ENCODE assay signal across 3 cellular contexts in the genomic region with DNA sequence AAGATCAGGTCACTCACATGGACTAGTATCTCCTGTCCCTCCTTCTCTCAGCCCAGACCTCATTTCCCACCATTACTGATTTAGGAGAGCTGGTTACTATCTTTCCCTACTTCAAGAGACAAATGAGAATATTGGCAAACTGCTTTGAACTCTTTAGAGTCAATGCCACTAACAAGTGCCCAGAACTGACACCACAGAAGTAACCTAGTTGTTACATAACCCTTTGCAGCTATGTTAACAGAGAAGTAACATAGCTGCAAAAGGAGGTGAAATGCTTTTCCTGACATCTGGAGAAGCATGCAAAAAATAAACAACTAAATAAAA.
TF ChIP-seq lines count a peak whose summit lies in the region.

No MANE protein-coding gene starts in this region.

TF ChIP-seq in HCT116, 20 proteins besides CTCF, POLR2A, EP300 and RAD21 (continued from another document):
- TF ChIP-seq ZNF274 (IDR thresholded peaks at IDR 0.05; ENCODE audit: low read depth, low read length): no peak
- no peak for TF ChIP-seq JUND (IDR thresholded peaks at IDR 0.05)

TF ChIP-seq in WTC11, 78 proteins besides CTCF, POLR2A, EP300 and RAD21 (continued from another document):
- TF ChIP-seq, protein P1, sequence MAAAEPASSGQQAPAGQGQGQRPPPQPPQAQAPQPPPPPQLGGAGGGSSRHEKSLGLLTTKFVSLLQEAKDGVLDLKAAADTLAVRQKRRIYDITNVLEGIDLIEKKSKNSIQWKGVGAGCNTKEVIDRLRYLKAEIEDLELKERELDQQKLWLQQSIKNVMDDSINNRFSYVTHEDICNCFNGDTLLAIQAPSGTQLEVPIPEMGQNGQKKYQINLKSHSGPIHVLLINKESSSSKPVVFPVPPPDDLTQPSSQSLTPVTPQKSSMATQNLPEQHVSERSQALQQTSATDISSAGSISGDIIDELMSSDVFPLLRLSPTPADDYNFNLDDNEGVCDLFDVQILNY (CRISPR knock-in tag; IDR thresholded peaks at IDR 0.05): no peak
- no peak for TF ChIP-seq ZNF416 (CRISPR knock-in tag; IDR thresholded peaks at IDR 0.05)
- TF ChIP-seq ZNF671 (CRISPR knock-in tag; IDR thresholded peaks at IDR 0.05): no peak
- no peak for TF ChIP-seq TEAD1 (CRISPR knock-in tag; IDR thresholded peaks at IDR 0.05)
- no peak for TF ChIP-seq JUN (CRISPR knock-in tag; IDR thresholded peaks at IDR 0.05)
- no peak for TF ChIP-seq SMAD4 (CRISPR knock-in tag; IDR thresholded peaks at IDR 0.05)
- TF ChIP-seq ZNF138 (CRISPR knock-in tag; conservative IDR thresholded peaks at IDR 0.05): no peak
- TF ChIP-seq PRRX2 (CRISPR knock-in tag; IDR thresholded peaks at IDR 0.05): no peak
- TF ChIP-seq, protein P2, sequence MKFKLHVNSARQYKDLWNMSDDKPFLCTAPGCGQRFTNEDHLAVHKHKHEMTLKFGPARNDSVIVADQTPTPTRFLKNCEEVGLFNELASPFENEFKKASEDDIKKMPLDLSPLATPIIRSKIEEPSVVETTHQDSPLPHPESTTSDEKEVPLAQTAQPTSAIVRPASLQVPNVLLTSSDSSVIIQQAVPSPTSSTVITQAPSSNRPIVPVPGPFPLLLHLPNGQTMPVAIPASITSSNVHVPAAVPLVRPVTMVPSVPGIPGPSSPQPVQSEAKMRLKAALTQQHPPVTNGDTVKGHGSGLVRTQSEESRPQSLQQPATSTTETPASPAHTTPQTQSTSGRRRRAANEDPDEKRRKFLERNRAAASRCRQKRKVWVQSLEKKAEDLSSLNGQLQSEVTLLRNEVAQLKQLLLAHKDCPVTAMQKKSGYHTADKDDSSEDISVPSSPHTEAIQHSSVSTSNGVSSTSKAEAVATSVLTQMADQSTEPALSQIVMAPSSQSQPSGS (CRISPR knock-in tag; IDR thresholded peaks at IDR 0.05; ENCODE audit: borderline replicate concordance, low read depth): no peak
- TF ChIP-seq TEAD4 (CRISPR knock-in tag; IDR thresholded peaks at IDR 0.05): no peak

TF ChIP-seq in SK-N-SH treated with all-trans-retinoic acid at 6 μM for 48 hours, 23 proteins besides CTCF, POLR2A, EP300 and RAD21 (continued from another document):
- TF ChIP-seq, protein P3, sequence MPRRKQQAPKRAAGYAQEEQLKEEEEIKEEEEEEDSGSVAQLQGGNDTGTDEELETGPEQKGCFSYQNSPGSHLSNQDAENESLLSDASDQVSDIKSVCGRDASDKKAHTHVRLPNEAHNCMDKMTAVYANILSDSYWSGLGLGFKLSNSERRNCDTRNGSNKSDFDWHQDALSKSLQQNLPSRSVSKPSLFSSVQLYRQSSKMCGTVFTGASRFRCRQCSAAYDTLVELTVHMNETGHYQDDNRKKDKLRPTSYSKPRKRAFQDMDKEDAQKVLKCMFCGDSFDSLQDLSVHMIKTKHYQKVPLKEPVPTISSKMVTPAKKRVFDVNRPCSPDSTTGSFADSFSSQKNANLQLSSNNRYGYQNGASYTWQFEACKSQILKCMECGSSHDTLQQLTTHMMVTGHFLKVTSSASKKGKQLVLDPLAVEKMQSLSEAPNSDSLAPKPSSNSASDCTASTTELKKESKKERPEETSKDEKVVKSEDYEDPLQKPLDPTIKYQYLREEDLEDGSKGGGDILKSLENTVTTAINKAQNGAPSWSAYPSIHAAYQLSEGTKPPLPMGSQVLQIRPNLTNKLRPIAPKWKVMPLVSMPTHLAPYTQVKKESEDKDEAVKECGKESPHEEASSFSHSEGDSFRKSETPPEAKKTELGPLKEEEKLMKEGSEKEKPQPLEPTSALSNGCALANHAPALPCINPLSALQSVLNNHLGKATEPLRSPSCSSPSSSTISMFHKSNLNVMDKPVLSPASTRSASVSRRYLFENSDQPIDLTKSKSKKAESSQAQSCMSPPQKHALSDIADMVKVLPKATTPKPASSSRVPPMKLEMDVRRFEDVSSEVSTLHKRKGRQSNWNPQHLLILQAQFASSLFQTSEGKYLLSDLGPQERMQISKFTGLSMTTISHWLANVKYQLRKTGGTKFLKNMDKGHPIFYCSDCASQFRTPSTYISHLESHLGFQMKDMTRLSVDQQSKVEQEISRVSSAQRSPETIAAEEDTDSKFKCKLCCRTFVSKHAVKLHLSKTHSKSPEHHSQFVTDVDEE (CRISPR knock-in tag; IDR thresholded peaks at IDR 0.05): no peak
- no peak for TF ChIP-seq ZNF565 (CRISPR knock-in tag; conservative IDR thresholded peaks at IDR 0.05; ENCODE audit: low read depth)
- TF ChIP-seq, protein P4, sequence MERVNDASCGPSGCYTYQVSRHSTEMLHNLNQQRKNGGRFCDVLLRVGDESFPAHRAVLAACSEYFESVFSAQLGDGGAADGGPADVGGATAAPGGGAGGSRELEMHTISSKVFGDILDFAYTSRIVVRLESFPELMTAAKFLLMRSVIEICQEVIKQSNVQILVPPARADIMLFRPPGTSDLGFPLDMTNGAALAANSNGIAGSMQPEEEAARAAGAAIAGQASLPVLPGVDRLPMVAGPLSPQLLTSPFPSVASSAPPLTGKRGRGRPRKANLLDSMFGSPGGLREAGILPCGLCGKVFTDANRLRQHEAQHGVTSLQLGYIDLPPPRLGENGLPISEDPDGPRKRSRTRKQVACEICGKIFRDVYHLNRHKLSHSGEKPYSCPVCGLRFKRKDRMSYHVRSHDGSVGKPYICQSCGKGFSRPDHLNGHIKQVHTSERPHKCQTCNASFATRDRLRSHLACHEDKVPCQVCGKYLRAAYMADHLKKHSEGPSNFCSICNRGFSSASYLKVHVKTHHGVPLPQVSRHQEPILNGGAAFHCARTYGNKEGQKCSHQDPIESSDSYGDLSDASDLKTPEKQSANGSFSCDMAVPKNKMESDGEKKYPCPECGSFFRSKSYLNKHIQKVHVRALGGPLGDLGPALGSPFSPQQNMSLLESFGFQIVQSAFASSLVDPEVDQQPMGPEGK (CRISPR knock-in tag; IDR thresholded peaks at IDR 0.05; ENCODE audit: borderline replicate concordance): no peak
- TF ChIP-seq ZFP30 (CRISPR knock-in tag; IDR thresholded peaks at IDR 0.05): no peak
- TF ChIP-seq BACH2 (CRISPR knock-in tag; IDR thresholded peaks at IDR 0.05; ENCODE audit: borderline replicate concordance): no peak
- TF ChIP-seq ZNF70 (CRISPR knock-in tag; IDR thresholded peaks at IDR 0.05): no peak
- no peak for TF ChIP-seq ZC3H10 (CRISPR knock-in tag; IDR thresholded peaks at IDR 0.05)
- TF ChIP-seq, protein P5, sequence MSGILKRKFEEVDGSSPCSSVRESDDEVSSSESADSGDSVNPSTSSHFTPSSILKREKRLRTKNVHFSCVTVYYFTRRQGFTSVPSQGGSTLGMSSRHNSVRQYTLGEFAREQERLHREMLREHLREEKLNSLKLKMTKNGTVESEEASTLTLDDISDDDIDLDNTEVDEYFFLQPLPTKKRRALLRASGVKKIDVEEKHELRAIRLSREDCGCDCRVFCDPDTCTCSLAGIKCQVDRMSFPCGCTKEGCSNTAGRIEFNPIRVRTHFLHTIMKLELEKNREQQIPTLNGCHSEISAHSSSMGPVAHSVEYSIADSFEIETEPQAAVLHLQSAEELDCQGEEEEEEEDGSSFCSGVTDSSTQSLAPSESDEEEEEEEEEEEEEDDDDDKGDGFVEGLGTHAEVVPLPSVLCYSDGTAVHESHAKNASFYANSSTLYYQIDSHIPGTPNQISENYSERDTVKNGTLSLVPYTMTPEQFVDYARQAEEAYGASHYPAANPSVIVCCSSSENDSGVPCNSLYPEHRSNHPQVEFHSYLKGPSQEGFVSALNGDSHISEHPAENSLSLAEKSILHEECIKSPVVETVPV (CRISPR knock-in tag; IDR thresholded peaks at IDR 0.05): no peak
- TF ChIP-seq TCF4 (CRISPR knock-in tag; IDR thresholded peaks at IDR 0.05; ENCODE audit: borderline replicate concordance): no peak
- TF ChIP-seq RARB (CRISPR knock-in tag; IDR thresholded peaks at IDR 0.05): no peak
- no peak for TF ChIP-seq ISL1 (CRISPR knock-in tag; IDR thresholded peaks at IDR 0.05)
- no peak for TF ChIP-seq GLIS3 (CRISPR knock-in tag; IDR thresholded peaks at IDR 0.05)
- no peak for TF ChIP-seq TOX (CRISPR knock-in tag; IDR thresholded peaks at IDR 0.05; ENCODE audit: borderline replicate concordance)
- TF ChIP-seq ZNF8 (CRISPR knock-in tag; IDR thresholded peaks at IDR 0.05): no peak
- TF ChIP-seq PPARA (CRISPR knock-in tag; IDR thresholded peaks at IDR 0.05; ENCODE audit: borderline replicate concordance): no peak
- TF ChIP-seq ARNTL (CRISPR knock-in tag; IDR thresholded peaks at IDR 0.05; ENCODE audit: borderline replicate concordance, low read depth): no peak
- TF ChIP-seq, protein P6, sequence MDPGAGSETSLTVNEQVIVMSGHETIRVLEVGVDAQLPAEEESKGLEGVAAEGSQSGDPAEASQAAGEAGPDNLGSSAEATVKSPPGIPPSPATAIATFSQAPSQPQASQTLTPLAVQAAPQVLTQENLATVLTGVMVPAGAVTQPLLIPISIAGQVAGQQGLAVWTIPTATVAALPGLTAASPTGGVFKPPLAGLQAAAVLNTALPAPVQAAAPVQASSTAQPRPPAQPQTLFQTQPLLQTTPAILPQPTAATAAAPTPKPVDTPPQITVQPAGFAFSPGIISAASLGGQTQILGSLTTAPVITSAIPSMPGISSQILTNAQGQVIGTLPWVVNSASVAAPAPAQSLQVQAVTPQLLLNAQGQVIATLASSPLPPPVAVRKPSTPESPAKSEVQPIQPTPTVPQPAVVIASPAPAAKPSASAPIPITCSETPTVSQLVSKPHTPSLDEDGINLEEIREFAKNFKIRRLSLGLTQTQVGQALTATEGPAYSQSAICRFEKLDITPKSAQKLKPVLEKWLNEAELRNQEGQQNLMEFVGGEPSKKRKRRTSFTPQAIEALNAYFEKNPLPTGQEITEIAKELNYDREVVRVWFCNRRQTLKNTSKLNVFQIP (CRISPR knock-in tag; IDR thresholded peaks at IDR 0.05; ENCODE audit: borderline replicate concordance, low read depth): no peak
- no peak for TF ChIP-seq ESRRG (CRISPR knock-in tag; IDR thresholded peaks at IDR 0.05)
